Comparison of ENCODE assay signal across 18 cellular contexts in the genomic region with DNA sequence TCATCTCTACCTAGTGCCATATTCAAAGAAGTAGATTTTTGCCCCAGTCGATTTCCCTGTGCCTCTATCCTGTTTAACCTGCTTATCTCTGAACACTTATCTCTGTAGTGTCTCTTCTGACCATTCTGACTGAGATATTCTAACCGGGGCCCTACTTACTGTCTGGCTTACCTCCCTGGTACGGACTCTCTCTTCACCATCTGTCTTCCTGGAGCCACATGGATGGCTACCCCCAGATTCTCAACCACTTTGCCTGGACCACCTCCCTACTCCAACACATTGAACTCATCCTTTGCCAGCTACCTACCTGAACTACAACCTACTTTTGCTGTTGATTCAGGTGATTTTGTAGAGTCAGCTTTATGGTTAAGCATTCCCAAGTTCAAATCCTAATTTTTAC.
DNase-seq lines count a peak whose midpoint lies in the region; ATAC-seq lines count a peak whose summit lies in the region.
"Had no signal": no experiment of that assay in that cellular context is flagged by ENCODE, and none has a peak within 500 bp of the region (broad histone marks: within the 10 kb centered on the region; RNA-seq: fewer than 3 reads in every experiment).

No MANE protein-coding gene starts in this region.

- peaks cover 0 to 3% (median 0%) of the 10 kb centered on the region in 7 donors for H3K9me3 Mint-ChIP-seq in CD4-positive, CD25-positive, alpha-beta regulatory T cell
- no peaks in the 10 kb centered on the region for H3K9me3 Mint-ChIP-seq in activated CD8-positive, alpha-beta memory T cell treated with anti-CD3 and anti-CD28 coated beads, Interleukin-2, amount 10 ng/mL, durations not matched to agents 7 days and 5 days (ENCODE audit: low read depth)
- H3K9me3 Mint-ChIP-seq: CD8-positive, alpha-beta T cell had no signal

- H3K36me3 ChIP-seq in CD4-positive, CD25-positive, alpha-beta regulatory T cell (ENCODE audit: control insufficient read depth, insufficient read depth, low read length), result no peaks in the 10 kb centered on the region
- H3K36me3 ChIP-seq: BE2C, BLaER1 had no signal

- H3K9me3 ChIP-seq in CD4-positive, CD25-positive, alpha-beta regulatory T cell (ENCODE audit: control insufficient read depth in 2 of 2, low read length in 2 of 2), result no peaks in the 10 kb centered on the region
- H3K9me3 ChIP-seq: BE2C, BLaER1, Caco-2 had no signal

- CTCF ChIA-PET in activated CD8-positive, alpha-beta memory T cell treated with anti-CD3 and anti-CD28 coated beads, Interleukin-2, amount 10 ng/mL, durations not matched to agents 7 days and 5 days (lab: Charles Lee), result no interaction called here

- no peak for DNase-seq in CD4-positive, CD25-positive, alpha-beta regulatory T cell
- DNase-seq in G401 (ENCODE audit: low spot score) (peak; percentile 69), cerebellum (ENCODE audit: low spot score) (peak; percentile 14), midbrain (lab: John Stamatoyannopoulos, UW) (no peak), inferior parietal cortex (ENCODE audit: extremely low spot score) (no peak)
- no peak for DNase-seq in activated CD8-positive, alpha-beta memory T cell treated with anti-CD3 and anti-CD28 coated beads, Interleukin-2, amount 10 ng/mL, durations not matched to agents 7 days and 5 days
- DNase-seq: 8988T; ACHN; BE2C; Caco-2; Calu3; CD4-positive, alpha-beta T cell; CD8-positive, alpha-beta T cell; DMS79 treated with DMSO at 0.1 percent for 48 hours; GDM1 had no signal

- H3K27ac Mint-ChIP-seq in CD4-positive, CD25-positive, alpha-beta regulatory T cell, result peak overlapping the region in 2 of 3 donors; percentile 27 to 29
- no peak overlapping the region for H3K27ac Mint-ChIP-seq in activated CD8-positive, alpha-beta memory T cell treated with anti-CD3 and anti-CD28 coated beads, Interleukin-2, amount 10 ng/mL, durations not matched to agents 7 days and 5 days
- H3K27ac Mint-ChIP-seq: CD14-positive monocyte; CD4-positive, alpha-beta T cell; CD8-positive, alpha-beta T cell had no signal

- H3K4me3 ChIP-seq in CD4-positive, CD25-positive, alpha-beta regulatory T cell (ENCODE audit: low read depth, low read length), result no peak overlapping the region
- H3K4me3 ChIP-seq: BLaER1, GM12878 had no signal

- no peak for ATAC-seq in CD4-positive, CD25-positive, alpha-beta regulatory T cell (ENCODE audit: low read depth in 2 of 2)
- ATAC-seq in activated CD8-positive, alpha-beta memory T cell treated with anti-CD3 and anti-CD28 coated beads, Interleukin-2, amount 10 ng/mL, durations not matched to agents 7 days and 5 days, result no peak
- ATAC-seq: CD8-positive, alpha-beta T cell; GM12878 had no signal

- H3K4me1 Mint-ChIP-seq in CD4-positive, CD25-positive, alpha-beta regulatory T cell, result peaks cover 4 to 24% (median 14%) of the 10 kb centered on the region in 4 donors
- peaks cover 8% of the 10 kb centered on the region for H3K4me1 Mint-ChIP-seq in activated CD8-positive, alpha-beta memory T cell treated with anti-CD3 and anti-CD28 coated beads, Interleukin-2, amount 10 ng/mL, durations not matched to agents 7 days and 5 days
- H3K4me1 Mint-ChIP-seq: CD14-positive monocyte had no signal

- in situ Hi-C loops in G401 (cut with HindIII; ENCODE audit: low sequenced_read_pairs), result no loop called here

- H3K27ac ChIP-seq in CD4-positive, CD25-positive, alpha-beta regulatory T cell (ENCODE audit: insufficient read depth, low read length, poor library complexity, severe bottlenecking), result no peak overlapping the region
- H3K27ac ChIP-seq: BLaER1 had no signal

- H3K27me3 ChIP-seq in CD4-positive, CD25-positive, alpha-beta regulatory T cell (ENCODE audit: control insufficient read depth, insufficient read depth, low read length), result no peaks in the 10 kb centered on the region
- H3K27me3 ChIP-seq: BE2C, BLaER1 had no signal

- H3K36me3 Mint-ChIP-seq in CD4-positive, CD25-positive, alpha-beta regulatory T cell, result peaks cover 7% of the 10 kb centered on the region
- peaks cover 7% of the 10 kb centered on the region for H3K36me3 Mint-ChIP-seq in activated CD8-positive, alpha-beta memory T cell treated with anti-CD3 and anti-CD28 coated beads, Interleukin-2, amount 10 ng/mL, durations not matched to agents 7 days and 5 days
- H3K36me3 Mint-ChIP-seq: CD14-positive monocyte; CD8-positive, alpha-beta T cell had no signal

- H3K27me3 Mint-ChIP-seq in CD4-positive, CD25-positive, alpha-beta regulatory T cell, result peaks cover 7% of the 10 kb centered on the region
- H3K27me3 Mint-ChIP-seq in activated CD8-positive, alpha-beta memory T cell treated with anti-CD3 and anti-CD28 coated beads, Interleukin-2, amount 10 ng/mL, durations not matched to agents 7 days and 5 days, result peaks cover 5% of the 10 kb centered on the region
- H3K27me3 Mint-ChIP-seq: CD4-positive, alpha-beta T cell had no signal

- no peaks in the 10 kb centered on the region for H3K4me1 ChIP-seq in CD4-positive, CD25-positive, alpha-beta regulatory T cell (ENCODE audit: control insufficient read depth, insufficient read depth, low read length, poor library complexity, severe bottlenecking)
- H3K4me1 ChIP-seq: BE2C, Caco-2 had no signal

- no peak overlapping the region for H3K4me3 Mint-ChIP-seq in CD4-positive, CD25-positive, alpha-beta regulatory T cell
- no peak overlapping the region for H3K4me3 Mint-ChIP-seq in activated CD8-positive, alpha-beta memory T cell treated with anti-CD3 and anti-CD28 coated beads, Interleukin-2, amount 10 ng/mL, durations not matched to agents 7 days and 5 days
- H3K4me3 Mint-ChIP-seq: CD14-positive monocyte; CD4-positive, alpha-beta T cell; CD8-positive, alpha-beta T cell had no signal

Comparison
In these comparisons a context has a peak if more than half of its experiments do, and no peak if none do; other contexts are left out.
1. DNase-seq: peak in G401 (single experiment) and cerebellum (single experiment); none in CD4-positive, CD25-positive, alpha-beta regulatory T cell (0 of 3), midbrain (single experiment), inferior parietal cortex (single experiment) and activated CD8-positive, alpha-beta memory T cell treated with anti-CD3 and anti-CD28 coated beads, Interleukin-2, amount 10 ng/mL, durations not matched to agents 7 days and 5 days (single experiment).